20 cellular contexts compared by ENCODE assay signal in genomic region chr6:3323148-3323547, GRCh38.
"Had no signal": no experiment of that assay in that cellular context is flagged by ENCODE, and none has a peak within 500 bp of the region (broad histone marks: within the 10 kb centered on the region; RNA-seq: fewer than 3 reads in every experiment).

No MANE protein-coding gene starts in this region.

- H3K27ac Mint-ChIP-seq: activated naive CD4-positive, alpha-beta T cell treated with anti-CD3 and anti-CD28 coated beads, Interleukin-2, amount 50 U/mL, for 24 hours; natural killer cell treated with Interleukin-12 subunit alpha and Interleukin-12 subunit beta and Interleukin-15 and Interleukin-18, amount 100 ng/mL, for 72 hours; stimulated activated naive CD8-positive, alpha-beta T cell treated with anti-CD3 and anti-CD28 coated beads, Interleukin-15, Interleukin-2, amounts not matched to agents 100 ng/mL and 50 ng/mL, for 24 hours had no signal

- H3K27me3 ChIP-seq: body of pancreas, right atrium auricular region, suprapubic skin, tibial nerve, vagina had no signal

- DNase-seq: activated CD4-positive, alpha-beta T cell treated with anti-CD3 and anti-CD28 coated beads, Interleukin-2, amount 50 U/mL, for 1 hour; activated CD4-positive, CD25-positive, alpha-beta regulatory T cell treated with anti-CD3 and anti-CD28 coated beads, Interleukin-2, amount 50 U/mL, for 72 hours; activated gamma-delta T cell treated with Interleukin-2 at 50 U/mL for 16 hours; activated T-cell treated with anti-CD3 and anti-CD28 coated beads, Interleukin-2, amount 50 U/mL, for 1 hour; body of pancreas; effector CD4-positive, alpha-beta T cell; foreskin melanocyte; islet precursor cell; midbrain; psoas muscle; stimulated activated CD4-positive, alpha-beta T cell treated with anti-CD3 and anti-CD28 coated beads, Interleukin-1b, Interleukin-23, amount 100 ng/mL, for 48 hours had no signal

- H3K36me3 ChIP-seq: right atrium auricular region, tibial nerve, vagina had no signal

- H3K9me3 Mint-ChIP-seq: activated naive CD4-positive, alpha-beta T cell treated with anti-CD3 and anti-CD28 coated beads, Interleukin-2, amount 50 U/mL, for 24 hours; dendritic cell treated with granulocyte-macrophage colony-stimulating factor and Interleukin-4, amounts not matched to agents 40 ng/mL and 50 ng/mL, for 4 days; natural killer cell treated with Interleukin-12 subunit alpha and Interleukin-12 subunit beta and Interleukin-15 and Interleukin-18, amount 100 ng/mL, for 72 hours; stimulated activated naive CD8-positive, alpha-beta T cell treated with anti-CD3 and anti-CD28 coated beads, Interleukin-15, Interleukin-2, amounts not matched to agents 100 ng/mL and 50 ng/mL, for 24 hours had no signal

- H3K4me3 ChIP-seq: body of pancreas, psoas muscle, right atrium auricular region, suprapubic skin, tibial nerve, vagina had no signal

- H3K9me3 ChIP-seq: body of pancreas, psoas muscle, right atrium auricular region, suprapubic skin, tibial nerve, vagina had no signal

- H3K4me3 Mint-ChIP-seq: activated naive CD4-positive, alpha-beta T cell treated with anti-CD3 and anti-CD28 coated beads, Interleukin-2, amount 50 U/mL, for 24 hours; dendritic cell treated with granulocyte-macrophage colony-stimulating factor and Interleukin-4, amounts not matched to agents 40 ng/mL and 50 ng/mL, for 4 days; natural killer cell treated with Interleukin-12 subunit alpha and Interleukin-12 subunit beta and Interleukin-15 and Interleukin-18, amount 100 ng/mL, for 72 hours; stimulated activated naive CD8-positive, alpha-beta T cell treated with anti-CD3 and anti-CD28 coated beads, Interleukin-15, Interleukin-2, amounts not matched to agents 100 ng/mL and 50 ng/mL, for 24 hours had no signal

- H3K36me3 Mint-ChIP-seq: activated naive CD4-positive, alpha-beta T cell treated with anti-CD3 and anti-CD28 coated beads, Interleukin-2, amount 50 U/mL, for 24 hours; natural killer cell treated with Interleukin-12 subunit alpha and Interleukin-12 subunit beta and Interleukin-15 and Interleukin-18, amount 100 ng/mL, for 72 hours had no signal

- H3K27ac ChIP-seq: vagina had no signal

- H3K27me3 Mint-ChIP-seq: activated naive CD4-positive, alpha-beta T cell treated with anti-CD3 and anti-CD28 coated beads, Interleukin-2, amount 50 U/mL, for 24 hours; stimulated activated naive CD8-positive, alpha-beta T cell treated with anti-CD3 and anti-CD28 coated beads, Interleukin-15, Interleukin-2, amounts not matched to agents 100 ng/mL and 50 ng/mL, for 24 hours had no signal

- ATAC-seq: body of pancreas; esophagus mucosa; natural killer cell treated with Interleukin-12 subunit alpha and Interleukin-12 subunit beta and Interleukin-15 and Interleukin-18, amount 100 ng/mL, for 72 hours; psoas muscle had no signal
